8 cellular contexts compared by ENCODE assay signal in genomic region chr11:75667831-75668507, GRCh38. TPM values are rescaled to one million over a fixed set of nuclear protein-coding genes. Genes with fewer than 3 reads are reported as not detected.
DNase-seq lines count a peak whose midpoint lies in the region; ATAC-seq and TF ChIP-seq lines count a peak whose summit lies in the region.

No MANE protein-coding gene starts in this region.

- DNase-seq in breast epithelium (ENCODE audit: low spot score in 2 of 2), result no peak
- DNase-seq in MCF 10A (ENCODE audit: unreplicated experiment), result no peak
- peak; percentile 87 for DNase-seq in NCI-H2196 (lab: John Stamatoyannopoulos, UW; ENCODE audit: unreplicated experiment)
- peak; percentile 78 for DNase-seq in adipocyte (ENCODE audit: low read depth)
- no peak for DNase-seq in right atrium auricular region (ENCODE audit: low spot score)
- no peak for DNase-seq in NCI-H226

- H3K79me2 ChIP-seq in parathyroid adenoma, result peaks cover 3% of the 10 kb centered on the region

- H3K36me3 Mint-ChIP-seq in MCF 10A (ENCODE audit: insufficient read depth, unreplicated experiment), result no peaks in the 10 kb centered on the region

- peak overlapping the region; percentile 86 for H2AFZ ChIP-seq in parathyroid adenoma

- H3K9me3 ChIP-seq in breast epithelium, result no peaks in the 10 kb centered on the region
- H3K9me3 ChIP-seq in adipocyte (ENCODE audit: control insufficient read depth, low read length), result no peaks in the 10 kb centered on the region
- H3K9me3 ChIP-seq in right atrium auricular region, result no peaks in the 10 kb centered on the region
- H3K9me3 ChIP-seq in parathyroid adenoma (ENCODE audit: control insufficient read depth, low read length), result no peaks in the 10 kb centered on the region

- ATAC-seq in HG02981 (IDR thresholded peaks at IDR 0.05; ENCODE audit: unreplicated experiment), result no peak

- TF ChIP-seq CTCF in breast epithelium (IDR thresholded peaks at IDR 0.05) (no peak), MCF 10A (IDR thresholded peaks at IDR 0.05; ENCODE audit: unreplicated experiment) (no peak), right atrium auricular region (IDR thresholded peaks at IDR 0.05) (no peak), parathyroid adenoma (IDR thresholded peaks at IDR 0.05) (no peak)

- H3K4me1 ChIP-seq in breast epithelium, result peaks cover 4 to 7% of the 10 kb centered on the region in 2 donors
- peaks cover 9% of the 10 kb centered on the region for H3K4me1 ChIP-seq in adipocyte (ENCODE audit: control insufficient read depth, insufficient read depth, low read length)
- peaks cover 0 to 17% of the 10 kb centered on the region in 2 donors for H3K4me1 ChIP-seq in right atrium auricular region
- peaks cover 4% of the 10 kb centered on the region for H3K4me1 ChIP-seq in parathyroid adenoma

- no peak for TF ChIP-seq POLR2A in breast epithelium (IDR thresholded peaks at IDR 0.05)

- H3K4me2 ChIP-seq in parathyroid adenoma (ENCODE audit: low read length), result peak overlapping the region; percentile 77

- intact Hi-C loops in breast epithelium (cut with DNase I; ENCODE audit: low total_unique reads) (loop anchor here (1.0 kb wide), 1 partner anchor 44 kb away; no protein-coding TSS in a partner anchor), MCF 10A (cut with micrococcal nuclease) (no loop called here)

- H3K4me1 Mint-ChIP-seq in MCF 10A (ENCODE audit: insufficient read depth, unreplicated experiment), result no peaks in the 10 kb centered on the region

- CTCF ChIA-PET in MCF 10A (lab: Yijun Ruan, JAX), result interaction anchor here (0.5 kb wide), 1 partner anchor 15 kb away, joined by 3 read pairs; no protein-coding TSS in a partner anchor

- POLR2A ChIA-PET in MCF 10A (lab: Yijun Ruan, JAX), result no interaction called here

- H3K4me3 Mint-ChIP-seq in MCF 10A (ENCODE audit: unreplicated experiment), result no peak overlapping the region

- H3K36me3 ChIP-seq in breast epithelium, result no peaks in the 10 kb centered on the region
- no peaks in the 10 kb centered on the region for H3K36me3 ChIP-seq in adipocyte (ENCODE audit: control insufficient read depth, insufficient read depth, low read length, severe bottlenecking)
- H3K36me3 ChIP-seq in right atrium auricular region, result no peaks in the 10 kb centered on the region
- no peaks in the 10 kb centered on the region for H3K36me3 ChIP-seq in parathyroid adenoma (ENCODE audit: control insufficient read depth, insufficient read depth, low read length)

- H3K9ac ChIP-seq in adipocyte (ENCODE audit: low read length) (peak overlapping the region; percentile 76), parathyroid adenoma (no peak overlapping the region)

- H3K4me3 ChIP-seq in breast epithelium (peak overlapping the region; percentile 44 to 71 (median 60)), adipocyte (ENCODE audit: low read length) (peak overlapping the region; percentile 79), right atrium auricular region (peak overlapping the region; percentile 50 to 68), parathyroid adenoma (ENCODE audit: low read depth, low read length) (peak overlapping the region; percentile 31)

- H3K27ac ChIP-seq in breast epithelium (no peak overlapping the region), right atrium auricular region (peak overlapping the region; percentile 43 to 53), parathyroid adenoma (peak overlapping the region; percentile 39)

- no TSS peak for BruUV-seq in MCF 10A (replicated peaks; lab: Mats Ljungman, UMichigan)

- H3K27me3 ChIP-seq in breast epithelium (peaks cover 0 to 13% of the 10 kb centered on the region in 2 donors), adipocyte (replicated peaks; ENCODE audit: control insufficient read depth, insufficient read depth, low read length) (peaks cover 10% of the 10 kb centered on the region), right atrium auricular region (no peaks in the 10 kb centered on the region), parathyroid adenoma (ENCODE audit: control insufficient read depth, insufficient read depth, low read length) (no peaks in the 10 kb centered on the region)

- peaks cover 64% of the 10 kb centered on the region for H3K27me3 Mint-ChIP-seq in MCF 10A (ENCODE audit: insufficient read depth, unreplicated experiment)

- no peak overlapping the region for H3K27ac Mint-ChIP-seq in MCF 10A (ENCODE audit: low read depth, unreplicated experiment)

- H3K9me3 Mint-ChIP-seq in MCF 10A (ENCODE audit: unreplicated experiment), result no peaks in the 10 kb centered on the region

RNA-seq across cellular contexts. Expression of gene MAP6, which starts 0.9 kb away (rescaled TPM):
- total RNA-seq in breast epithelium (1 to 10 TPM; 1.6 to 5.0 (median 2.6) TPM), MCF 10A (2022) (not detected in 2 replicates), right atrium auricular region (1 to 10 TPM; 6.3 to 8.1 TPM)

RNA-seq across cellular contexts. Expression of gene MOGAT2, which starts 49.7 kb away (rescaled TPM):
- 1 to 10 TPM in 2 of 3 donors, under 1 TPM in 1; 0.32 to 7.3 (median 1.3) TPM for total RNA-seq in breast epithelium
- not detected in 2 replicates for total RNA-seq in MCF 10A (2022)
- total RNA-seq in right atrium auricular region, result not detected

Comparison
In these comparisons a context has a peak if more than half of its experiments do, and no peak if none do; other contexts are left out.
1. DNase-seq: peak in NCI-H2196 (single experiment) and adipocyte (single experiment); none in breast epithelium (0 of 2), MCF 10A (single experiment), right atrium auricular region (single experiment) and NCI-H226 (single experiment).
2. H3K27ac ChIP-seq: peak in right atrium auricular region (2 of 2) and parathyroid adenoma (single experiment); none in breast epithelium (0 of 2).
3. Peak in every context shown above with its lines, with median percentiles within 50 percentile points of each other: H3K4me3 ChIP-seq.